24 cellular contexts compared by ENCODE assay signal in the genomic region with DNA sequence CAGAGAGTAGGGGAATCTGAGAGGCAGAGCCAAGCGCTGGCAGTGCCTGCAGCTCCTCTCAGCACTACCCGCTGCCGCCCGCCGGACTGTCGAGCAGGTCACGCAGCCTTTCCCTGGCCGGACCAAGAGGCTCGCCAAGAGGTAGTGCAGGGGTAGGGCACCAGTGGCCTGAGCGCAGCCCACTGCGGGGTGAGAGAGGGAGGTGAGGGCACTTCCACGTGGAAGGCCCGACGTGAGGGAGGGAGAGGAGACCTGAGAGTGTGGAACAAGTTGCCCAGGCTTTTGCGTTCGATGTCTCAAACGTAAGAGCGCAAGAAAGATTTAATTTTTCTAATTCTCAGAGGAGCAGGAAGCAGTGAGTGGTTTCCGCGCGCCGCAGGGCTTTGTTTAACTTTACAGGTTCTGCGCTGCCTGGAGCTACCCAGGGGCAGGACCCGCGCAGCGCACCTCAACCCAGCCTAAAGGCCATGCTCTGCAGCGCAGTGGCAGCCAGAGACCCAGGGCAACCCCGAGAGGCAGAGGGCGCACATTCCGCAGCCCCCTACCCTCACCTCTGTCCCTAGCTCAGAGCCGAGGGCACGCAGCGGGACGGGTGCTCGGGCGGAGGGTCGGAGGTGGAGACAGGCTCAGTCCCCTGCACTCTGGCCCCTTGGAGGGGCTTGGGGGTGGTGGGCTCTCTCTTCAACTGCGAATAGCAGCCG. TPM values are rescaled to one million over a fixed set of nuclear protein-coding genes. Genes with fewer than 3 reads are reported as not detected.
"Had no signal": no experiment of that assay in that cellular context is flagged by ENCODE, and none has a peak within 500 bp of the region (broad histone marks: within the 10 kb centered on the region; RNA-seq: fewer than 3 reads in every experiment).

No MANE protein-coding gene starts in this region.

- H3K36me3 Mint-ChIP-seq: memory B cell, natural killer cell had no signal

- DNase-seq: activated B cell treated with CpG ODN at 0.5 μM for 24 hours; activated CD4-positive, alpha-beta T cell treated with anti-CD3 and anti-CD28 coated beads for 48 hours; activated CD8-positive, alpha-beta T cell treated with anti-CD3 and anti-CD28 coated beads for 36 hours; activated effector memory CD4-positive, alpha-beta T cell treated with Interleukin-2 at 50 U/mL for 16 hours; activated naive CD4-positive, alpha-beta T cell treated with anti-CD3 and anti-CD28 coated beads, Interleukin-2, amount 50 U/mL, for 16 hours; activated T-cell treated with anti-CD3 and anti-CD28 coated beads, Interleukin-2, amount 50 U/mL, for 4 hours; islet precursor cell; left ventricle myocardium superior; natural killer cell; right cardiac atrium; stimulated activated CD4-positive, alpha-beta T cell treated with anti-CD3 and anti-CD28 coated beads, Interleukin-15, amount 100 ng/mL, for 24 hours; stimulated activated CD4-positive, alpha-beta T cell treated with anti-CD3 and anti-CD28 coated beads, Interleukin-4, amount 100 ng/mL, for 1 hour; stimulated activated naive CD4-positive, alpha-beta T cell; tibial artery had no signal

- H3K27ac ChIP-seq: prostate gland, skin epidermis, tibial artery, vagina had no signal

- H3K27ac Mint-ChIP-seq: activated B cell treated with CpG ODN at 0.5 μM for 24 hours; activated CD8-positive, alpha-beta T cell treated with anti-CD3 and anti-CD28 coated beads for 36 hours; memory B cell; natural killer cell; T-helper 1 cell treated with Interleukin-12 subunit alpha and Interleukin-12 subunit beta and Interleukin-4 antibody, amounts not matched to agents 30 μg/mL and 1 μg/mL, for 36 hours had no signal

- ATAC-seq: activated CD8-positive, alpha-beta T cell treated with anti-CD3 and anti-CD28 coated beads for 36 hours; activated T-cell treated with anti-CD3 and anti-CD28 coated beads, Interleukin-2, amount 50 U/mL, for 4 hours; esophagus mucosa; left ventricle myocardium superior; natural killer cell; right cardiac atrium had no signal

- H3K9me3 ChIP-seq: prostate gland, tibial artery, vagina had no signal

- H3K9me3 Mint-ChIP-seq: activated B cell treated with CpG ODN at 0.5 μM for 24 hours; activated CD8-positive, alpha-beta T cell treated with anti-CD3 and anti-CD28 coated beads for 36 hours; activated T-cell treated with anti-CD3 and anti-CD28 coated beads, Interleukin-2, amount 50 U/mL, for 4 hours; natural killer cell; T-helper 1 cell treated with Interleukin-12 subunit alpha and Interleukin-12 subunit beta and Interleukin-4 antibody, amounts not matched to agents 30 μg/mL and 1 μg/mL, for 36 hours had no signal

- H3K4me1 Mint-ChIP-seq: activated B cell treated with CpG ODN at 0.5 μM for 24 hours, memory B cell, natural killer cell had no signal

- H3K4me3 Mint-ChIP-seq: activated B cell treated with CpG ODN at 0.5 μM for 24 hours; activated CD8-positive, alpha-beta T cell treated with anti-CD3 and anti-CD28 coated beads for 36 hours; activated T-cell treated with anti-CD3 and anti-CD28 coated beads, Interleukin-2, amount 50 U/mL, for 4 hours; memory B cell; natural killer cell; T-helper 1 cell treated with Interleukin-12 subunit alpha and Interleukin-12 subunit beta and Interleukin-4 antibody, amounts not matched to agents 30 μg/mL and 1 μg/mL, for 36 hours had no signal

- H3K4me1 ChIP-seq: prostate gland, vagina had no signal

- H3K27me3 ChIP-seq: vagina had no signal

- H3K4me3 ChIP-seq: prostate gland, skin epidermis, tibial artery, vagina had no signal

- H3K36me3 ChIP-seq: prostate gland, tibial artery, vagina had no signal

RNA-seq across cellular contexts. Expression of gene ARHGAP36, which starts 14.9 kb away (rescaled TPM):
- total RNA-seq: activated B cell treated with CpG ODN at 0.5 μM for 24 hours; activated CD8-positive, alpha-beta T cell treated with anti-CD3 and anti-CD28 coated beads for 36 hours; activated T-cell treated with anti-CD3 and anti-CD28 coated beads, Interleukin-2, amount 50 U/mL, for 4 hours; dermis microvascular lymphatic vessel endothelial cell; esophagus mucosa; left ventricle myocardium superior; natural killer cell; omental fat pad; subcutaneous adipose tissue had no signal
- polyA plus RNA-seq: adipose tissue had no signal
